Comparison of ENCODE assay signal across 7 cellular contexts in genomic region chr3:52197842-52198625, GRCh38.
DNase-seq lines count a peak whose midpoint lies in the region; ATAC-seq, FAIRE-seq and TF ChIP-seq lines count a peak whose summit lies in the region.

Gene ALAS1 (plus strand): TSS chr3:52198160. CDS start chr3:52199242, 1,082 bp downstream.

- peak; percentile 81 for ATAC-seq in HG02943 (IDR thresholded peaks at IDR 0.05; ENCODE audit: low read depth, unreplicated experiment)

- peak within 1 kb of the TSS; percentile 94 for H3K4me3 ChIP-seq in astrocyte of the cerebellum (ENCODE audit: low read depth, low read length)
- H3K4me3 ChIP-seq in retinal pigment epithelial cell (ENCODE audit: low read length), result peak within 1 kb of the TSS; percentile 89

- peak; percentile 100 for DNase-seq in GM18507 (ENCODE audit: extremely low spot score, insufficient read length, low read depth)
- peak; percentile 71 for DNase-seq in NCI-H2029 (lab: John Stamatoyannopoulos, UW)
- DNase-seq in T-helper 9 cell, result peak; percentile 94
- DNase-seq in astrocyte of the cerebellum (ENCODE audit: low read depth), result peak; percentile 62
- peak; percentile 86 to 90 for DNase-seq in hippocampal formation (lab: John Stamatoyannopoulos, UW)
- DNase-seq in retinal pigment epithelial cell (ENCODE audit: low read depth), result peak; percentile 39

- FAIRE-seq in GM18507 (lab: Jason Lieb, UNC), result peak; percentile 97

- in situ Hi-C loops in astrocyte of the cerebellum (cut with HindIII; ENCODE audit: low sequenced_read_pairs), result no loop called here

- TF ChIP-seq CTCF in astrocyte of the cerebellum (IDR thresholded peaks at IDR 0.05; ENCODE audit: low read depth, low read length, missing control alignments), result no peak
- TF ChIP-seq CTCF in retinal pigment epithelial cell (conservative IDR thresholded peaks at IDR 0.05; ENCODE audit: low read depth, low read length), result no peak

Comparison
In these comparisons a context has a peak if more than half of its experiments do, and no peak if none do; other contexts are left out.
1. Peak in every context shown above with its lines: DNase-seq, ATAC-seq and H3K4me3 ChIP-seq.
2. DNase-seq: peak in every context shown above with its lines; median percentile 100 in GM18507; 94 in T-helper 9 cell; 88 in hippocampal formation; 71 in NCI-H2029; 62 in astrocyte of the cerebellum; 39 in retinal pigment epithelial cell.